In genomic region chr11:65719887-65720236, GRCh38 we compare ENCODE assay signal across 8 cellular contexts. TPM values are rescaled to one million over a fixed set of nuclear protein-coding genes. Genes with fewer than 3 reads are reported as not detected.
DNase-seq lines count a peak whose midpoint lies in the region; ATAC-seq and TF ChIP-seq lines count a peak whose summit lies in the region.

No MANE protein-coding gene starts in this region.

- TF ChIP-seq POLR2A in transverse colon (IDR thresholded peaks at IDR 0.05), result no peak

- H3K27ac ChIP-seq in RWPE1 (peak overlapping the region; percentile 86), coronary artery (peak overlapping the region; percentile 80 to 97), transverse colon (peak overlapping the region; percentile 84 to 93 (median 92))

- TF ChIP-seq CTCF in RWPE1 (conservative IDR thresholded peaks at IDR 0.05; ENCODE audit: low read depth), result no peak
- no peak for TF ChIP-seq CTCF in coronary artery (IDR thresholded peaks at IDR 0.05)
- peak in 1 of 5 experiments; percentile 15 for TF ChIP-seq CTCF in transverse colon (IDR thresholded peaks at IDR 0.05)
- TF ChIP-seq CTCF in GM13977 (IDR thresholded peaks at IDR 0.05; ENCODE audit: extremely low read depth, insufficient read depth, missing control alignments), result no peak

- CTCF ChIA-PET in RWPE1 (lab: Yijun Ruan, JAX), result interaction anchor here (0.8 to 2.1 kb wide), 7 partner anchors 8 to 99 kb away, joined by 3 to 14 read pairs (median 5); partner anchors contain the start of genes AP5B1 and KAT5

- H3K27ac Mint-ChIP-seq in memory B cell, result peak overlapping the region; percentile 85

- H3K4me3 ChIP-seq in coronary artery, result peak overlapping the region; percentile 94
- peak overlapping the region; percentile 60 to 89 (median 79) for H3K4me3 ChIP-seq in transverse colon

- peaks cover 0 to 41% (median 8%) of the 10 kb centered on the region in 4 donors for H3K36me3 ChIP-seq in transverse colon

- H3K9me3 ChIP-seq in transverse colon, result no peaks in the 10 kb centered on the region

- H3K4me1 ChIP-seq in transverse colon, result peaks cover 11 to 21% (median 15%) of the 10 kb centered on the region in 4 donors

- no peaks in the 10 kb centered on the region for H3K9me3 Mint-ChIP-seq in memory B cell

- intact Hi-C loops in transverse colon (cut with DNase I; ENCODE audit: low total_unique reads), result no loop called here

- POLR2A ChIA-PET in RWPE1 (lab: Yijun Ruan, JAX; ENCODE audit: low non-redundant PET), result interaction anchor here (0.5 to 0.6 kb wide), 3 partner anchors 9 to 167 kb away, joined by 3 to 6 read pairs (median 3); no protein-coding TSS in a partner anchor

- no peaks in the 10 kb centered on the region for H3K27me3 ChIP-seq in transverse colon

- H3K27me3 Mint-ChIP-seq in memory B cell, result no peaks in the 10 kb centered on the region

- DNase-seq in RWPE1 (ENCODE audit: low spot score) (peak; percentile 41), coronary artery (ENCODE audit: low spot score) (no peak), memory B cell (ENCODE audit: low spot score in 2 of 2) (no peak), transverse colon (no peak), GM13977 (ENCODE audit: low spot score) (no peak)

- H3K4me3 Mint-ChIP-seq in memory B cell, result peak overlapping the region; percentile 95

- H3K36me3 Mint-ChIP-seq in memory B cell, result peaks cover 15% of the 10 kb centered on the region

- ATAC-seq in GM18868 (IDR thresholded peaks at IDR 0.05; ENCODE audit: unreplicated experiment), result peak; percentile 7
- ATAC-seq in HG02970 (IDR thresholded peaks at IDR 0.05; ENCODE audit: low FRiP score, unreplicated experiment), result peak; percentile 7
- peak; percentile 5 for ATAC-seq in memory B cell (ENCODE audit: low read depth)
- ATAC-seq in HG03432 (IDR thresholded peaks at IDR 0.05; ENCODE audit: unreplicated experiment), result no peak

- TF ChIP-seq EP300 in transverse colon (IDR thresholded peaks at IDR 0.05; ENCODE audit: low read depth), result no peak

- in situ Hi-C loops in transverse colon (cut with MboI; ENCODE audit: low pct_ligation_motif_present in 1 of 4, low pct_unique_long_range_greater_than_20kb in 1 of 4, low sequenced_read_pairs in 3 of 4), result loop anchor here (10.0 to 25.0 kb wide), 4 partner anchors 55 to 267 kb away; no protein-coding TSS in a partner anchor
- in situ Hi-C loops in GM13977 (cut with MboI; ENCODE audit: low pct_unique_long_range_greater_than_20kb, low sequenced_read_pairs, unreplicated experiment), result loop anchor here (10.0 kb wide), 1 partner anchor 95 kb away; no protein-coding TSS in a partner anchor

- WGBS in transverse colon (ENCODE audit: low coverage in 1 of 2), 2 donors, result 0% methylated on average over 16 of the region's 16 CpGs; no CpG with 5 or more reads in 1 of the 2 donors

- peaks cover 23% of the 10 kb centered on the region for H3K4me1 Mint-ChIP-seq in memory B cell

RNA-seq across cellular contexts. Expression of gene RNASEH2C, which starts 0.7 kb away (rescaled TPM):
- 100 to 1,000 TPM in 2 of 4 donors, 10 to 100 TPM in 2; 70.2 to 231 (median 111) TPM for total RNA-seq in transverse colon

RNA-seq across cellular contexts. Expression of gene KAT5, which starts 7.8 kb away (rescaled TPM):
- 100 to 1,000 TPM in 1 of 4 donors, 10 to 100 TPM in 3; 51.6 to 203 (median 74.1) TPM for total RNA-seq in transverse colon

RNA-seq across cellular contexts. Expression of gene RELA, which starts 57.1 kb away (rescaled TPM):
- 10 to 100 TPM; 45.8 to 95.8 (median 58.4) TPM for total RNA-seq in transverse colon
